In genomic region chr19:40392894-40393517, GRCh38 we compare ENCODE assay signal across 8 cellular contexts. TPM values are rescaled to one million over a fixed set of nuclear protein-coding genes. Genes with fewer than 3 reads are reported as not detected.
A peak's percentile ranks its signal among the peaks of the same experiment; 100 is the strongest.
DNase-seq lines count a peak whose midpoint lies in the region; ATAC-seq and TF ChIP-seq lines count a peak whose summit lies in the region.
"Had no signal": no experiment of that assay in that cellular context is flagged by ENCODE, and none has a peak within 500 bp of the region (broad histone marks: within the 10 kb centered on the region; RNA-seq: fewer than 3 reads in every experiment).

No MANE protein-coding gene starts in this region.

- no peaks in the 10 kb centered on the region for H3K9me3 Mint-ChIP-seq in activated CD8-positive, alpha-beta T cell treated with anti-CD3 and anti-CD28 coated beads, Interleukin-2, amount 10 ng/mL, durations not matched to agents 7 days and 5 days (ENCODE audit: insufficient read depth)
- H3K9me3 Mint-ChIP-seq: dendritic cell treated with granulocyte-macrophage colony-stimulating factor and Interleukin-4, amounts not matched to agents 40 ng/mL and 50 ng/mL, for 4 days had no signal

- H4K12ac ChIP-seq in trophoblast cell (ENCODE audit: low read depth, low read length): peak overlapping the region; percentile 6

- no peak overlapping the region for H3K4me3 Mint-ChIP-seq in activated CD8-positive, alpha-beta T cell treated with anti-CD3 and anti-CD28 coated beads, Interleukin-2, amount 10 ng/mL, durations not matched to agents 7 days and 5 days
- H3K4me3 Mint-ChIP-seq: dendritic cell treated with granulocyte-macrophage colony-stimulating factor and Interleukin-4, amounts not matched to agents 40 ng/mL and 50 ng/mL, for 4 days had no signal

- TF ChIP-seq CTCF in HEK293 (tag by site-specific recombination; IDR thresholded peaks at IDR 0.05): peak; percentile 65
- TF ChIP-seq CTCF in body of pancreas (IDR thresholded peaks at IDR 0.05): peak in 4 of 7 experiments; percentile 15 to 36 (median 20)

- intact Hi-C loops in body of pancreas (cut with DNase I): no loop called here

- no peaks in the 10 kb centered on the region for H3K27me3 Mint-ChIP-seq in activated CD8-positive, alpha-beta T cell treated with anti-CD3 and anti-CD28 coated beads, Interleukin-2, amount 10 ng/mL, durations not matched to agents 7 days and 5 days (ENCODE audit: low read depth)

- ATAC-seq in body of pancreas (no peak), HG02884 (IDR thresholded peaks at IDR 0.05; ENCODE audit: unreplicated experiment) (no peak)
- no peak for ATAC-seq in activated CD8-positive, alpha-beta T cell treated with anti-CD3 and anti-CD28 coated beads, Interleukin-2, amount 10 ng/mL, durations not matched to agents 7 days and 5 days

- H3K14ac ChIP-seq in trophoblast cell (ENCODE audit: low read length): peak overlapping the region; percentile 36

- H3K18ac ChIP-seq in trophoblast cell (ENCODE audit: low read length): peak overlapping the region; percentile 28

- peaks cover 1% of the 10 kb centered on the region for H3K79me2 ChIP-seq in trophoblast cell (ENCODE audit: control insufficient read depth, insufficient read depth, low read length, poor library complexity)

- H2BK120ac ChIP-seq in trophoblast cell (ENCODE audit: insufficient read depth, low read length, poor library complexity): peak overlapping the region; percentile 64

- no peak overlapping the region for H3K4me3 ChIP-seq in HEK293 (ENCODE audit: low read depth, low read length)
- H3K4me3 ChIP-seq in body of pancreas: no peak overlapping the region
- H3K4me3 ChIP-seq in trophoblast cell (ENCODE audit: low read depth, low read length): no peak overlapping the region

- peak overlapping the region; percentile 58 for H2BK12ac ChIP-seq in trophoblast cell (ENCODE audit: low read length)

- H3K9me3 ChIP-seq in HEK293 (ENCODE audit: control insufficient read depth, insufficient read depth, low read depth, low read length): no peaks in the 10 kb centered on the region
- H3K9me3 ChIP-seq in body of pancreas: no peaks in the 10 kb centered on the region
- H3K9me3 ChIP-seq in trophoblast cell (ENCODE audit: insufficient read depth, low read depth, low read length): no peaks in the 10 kb centered on the region

- CTCF ChIA-PET in HEK293 (lab: Yijun Ruan, JAX): interaction anchor here (0.6 to 0.7 kb wide), 2 partner anchors 76 to 104 kb away, joined by 3 to 7 read pairs; no protein-coding TSS in a partner anchor
- CTCF ChIA-PET in activated CD8-positive, alpha-beta T cell treated with anti-CD3 and anti-CD28 coated beads, Interleukin-2, amount 10 ng/mL, durations not matched to agents 7 days and 5 days (lab: Charles Lee): no interaction called here

- no peaks in the 10 kb centered on the region for H3K4me1 Mint-ChIP-seq in activated CD8-positive, alpha-beta T cell treated with anti-CD3 and anti-CD28 coated beads, Interleukin-2, amount 10 ng/mL, durations not matched to agents 7 days and 5 days (ENCODE audit: low read depth)

- H3K27me3 ChIP-seq in body of pancreas: no peaks in the 10 kb centered on the region
- H3K27me3 ChIP-seq in trophoblast cell (ENCODE audit: insufficient read depth, low read length): no peaks in the 10 kb centered on the region

- 0 out of 2 replicates have a peak overlapping the region, but pooled peaks have one; percentile 16 for H3K27ac ChIP-seq in HEK293 (ENCODE audit: extremely low read depth, low read depth, low read length)
- no peak overlapping the region for H3K27ac ChIP-seq in body of pancreas
- no peak overlapping the region for H3K27ac ChIP-seq in trophoblast cell (ENCODE audit: low read depth, low read length)

- peaks cover 13% of the 10 kb centered on the region for H3K79me1 ChIP-seq in trophoblast cell (ENCODE audit: low read length)

- H3K4me1 ChIP-seq in HEK293 (ENCODE audit: control insufficient read depth, insufficient read depth, low read length) (no peaks in the 10 kb centered on the region), body of pancreas (no peaks in the 10 kb centered on the region), trophoblast cell (ENCODE audit: control insufficient read depth in 1 of 2, insufficient read depth in 2 of 2, low read length in 2 of 2) (peaks cover 11 to 17% of the 10 kb centered on the region in 2 experiments)

- H3K23ac ChIP-seq in trophoblast cell (ENCODE audit: low read length): no peak overlapping the region

- H4K91ac ChIP-seq in trophoblast cell (ENCODE audit: low read depth, low read length): peak overlapping the region; percentile 88

- H2BK5ac ChIP-seq in trophoblast cell (ENCODE audit: low read depth, low read length, poor library complexity): peak overlapping the region; percentile 7

- TF ChIP-seq POLR2A in body of pancreas (IDR thresholded peaks at IDR 0.05): no peak

- H3K4ac ChIP-seq in trophoblast cell (ENCODE audit: low read depth, low read length): no peak overlapping the region

- no peaks in the 10 kb centered on the region for H3K36me3 Mint-ChIP-seq in activated CD8-positive, alpha-beta T cell treated with anti-CD3 and anti-CD28 coated beads, Interleukin-2, amount 10 ng/mL, durations not matched to agents 7 days and 5 days (ENCODE audit: low read depth)

- peak overlapping the region; percentile 77 for H2AK5ac ChIP-seq in trophoblast cell (ENCODE audit: low read length)

- POLR2A ChIA-PET in HEK293 (lab: Yijun Ruan, JAX): no interaction called here
- POLR2A ChIA-PET in activated CD8-positive, alpha-beta T cell treated with anti-CD3 and anti-CD28 coated beads, Interleukin-2, amount 10 ng/mL, durations not matched to agents 7 days and 5 days (lab: Charles Lee): no interaction called here

- peak overlapping the region; percentile 63 for H4K8ac ChIP-seq in trophoblast cell (ENCODE audit: low read depth, low read length)

- no peak overlapping the region for H2AFZ ChIP-seq in trophoblast cell (ENCODE audit: insufficient read depth, low read length, poor library complexity)

- H3K27ac Mint-ChIP-seq in activated CD8-positive, alpha-beta T cell treated with anti-CD3 and anti-CD28 coated beads, Interleukin-2, amount 10 ng/mL, durations not matched to agents 7 days and 5 days: no peak overlapping the region
- H3K27ac Mint-ChIP-seq: dendritic cell treated with granulocyte-macrophage colony-stimulating factor and Interleukin-4, amounts not matched to agents 40 ng/mL and 50 ng/mL, for 4 days had no signal

- WGBS in body of pancreas, 2 donors: 38 to 39% methylated on average over 7 to 9 of the region's 9 CpGs
- WGBS in trophoblast cell (ENCODE audit: extremely low coverage, insufficient coverage, insufficient read length): no CpG with 5 or more reads among the region's 9 CpGs

- no peak overlapping the region for H3K9ac ChIP-seq in trophoblast cell (ENCODE audit: low read length)

- DNase-seq in body of pancreas (peak in 3 of 4 donors; percentile 25 to 38 (median 33)), trophoblast cell (peak; percentile 17 to 42), H4 (ENCODE audit: low spot score) (no peak)
- no peak for DNase-seq in activated CD8-positive, alpha-beta T cell treated with anti-CD3 and anti-CD28 coated beads, Interleukin-2, amount 10 ng/mL, durations not matched to agents 7 days and 5 days
- DNase-seq: NCI-H2171 treated with DMSO at 0.1 percent for 48 hours had no signal

- H3K4me2 ChIP-seq in trophoblast cell (ENCODE audit: low read length): no peak overlapping the region

- no peaks in the 10 kb centered on the region; a peak in 1 of 3 replicates for H3K36me3 ChIP-seq in HEK293 (ENCODE audit: control insufficient read depth in 2 of 2, insufficient read depth in 1 of 2, low read length in 2 of 2)
- H3K36me3 ChIP-seq in body of pancreas (replicated peaks in 1 of 2; ENCODE audit: insufficient read depth in 1 of 2, low read depth in 2 of 2): no peaks in the 10 kb centered on the region
- H3K36me3 ChIP-seq in trophoblast cell (ENCODE audit: control insufficient read depth in 1 of 2, insufficient read depth in 2 of 2, low read length in 2 of 2): no peaks in the 10 kb centered on the region

TF ChIP-seq in HEK293, 187 proteins besides CTCF, POLR2A, EP300 and RAD21 (continues in another document):
- peak; percentile 13; the same call in 1 of the 2 replicates for TF ChIP-seq GLIS1 (tag by site-specific recombination; IDR thresholded peaks at IDR 0.05)

RNA-seq across cellular contexts. Expression of gene HIPK4, which starts 3.0 kb away (rescaled TPM):
- total RNA-seq in body of pancreas: not detected
- 0.08 and 0.12 TPM in 2 replicates for polyA plus RNA-seq in trophoblast cell (2013)
- total RNA-seq in activated CD8-positive, alpha-beta T cell treated with anti-CD3 and anti-CD28 coated beads, Interleukin-2, amount 10 ng/mL, durations not matched to agents 7 days and 5 days: under 1 TPM in 1 of 2 experiments, not detected in 1; 0.10 TPM
- not detected in 2 replicates for total RNA-seq in H4 (2014; rRNA removed; shearing (Covaris generic))

RNA-seq across cellular contexts. Expression of gene PRX, which starts 20.2 kb away (rescaled TPM):
- 10 to 100 TPM in 1 of 2 donors, 1 to 10 TPM in 1; 5.7 to 14.8 TPM for total RNA-seq in body of pancreas
- 1.9 and 2.0 TPM in 2 replicates for polyA plus RNA-seq in trophoblast cell (2013)
- total RNA-seq in activated CD8-positive, alpha-beta T cell treated with anti-CD3 and anti-CD28 coated beads, Interleukin-2, amount 10 ng/mL, durations not matched to agents 7 days and 5 days: 1 to 10 TPM in 1 of 2 experiments, under 1 TPM in 1; 0.84 to 1.1 TPM
- total RNA-seq in H4 (2014; rRNA removed; shearing (Covaris generic)): 0.77 and 1.2 TPM in 2 replicates

RNA-seq across cellular contexts. Expression of gene SERTAD1, which starts 32.8 kb away (rescaled TPM):
- total RNA-seq in body of pancreas: 1 to 10 TPM; 6.9 to 7.3 TPM
- 9.6 and 10.1 TPM in 2 replicates for polyA plus RNA-seq in trophoblast cell (2013)
- total RNA-seq in activated CD8-positive, alpha-beta T cell treated with anti-CD3 and anti-CD28 coated beads, Interleukin-2, amount 10 ng/mL, durations not matched to agents 7 days and 5 days: 10 to 100 TPM in 1 of 2 experiments, 1 to 10 TPM in 1; 9.3 to 10.1 TPM
- 14.8 and 15.4 TPM in 2 replicates for total RNA-seq in H4 (2014; rRNA removed; shearing (Covaris generic))

RNA-seq across cellular contexts. Expression of gene PLD3, which starts 44.5 kb away (rescaled TPM):
- total RNA-seq in body of pancreas: 100 to 1,000 TPM; 155 to 162 TPM
- 773 and 872 TPM in 2 replicates for polyA plus RNA-seq in trophoblast cell (2013)
- total RNA-seq in activated CD8-positive, alpha-beta T cell treated with anti-CD3 and anti-CD28 coated beads, Interleukin-2, amount 10 ng/mL, durations not matched to agents 7 days and 5 days: 10 to 100 TPM; 65.1 to 70.0 TPM
- 212 and 308 TPM in 2 replicates for total RNA-seq in H4 (2014; rRNA removed; shearing (Covaris generic))

RNA-seq across cellular contexts. Expression of gene C19orf47, which starts 44.8 kb away (rescaled TPM):
- 10 to 100 TPM in 1 of 2 donors, 1 to 10 TPM in 1; 3.9 to 19.8 TPM for total RNA-seq in body of pancreas
- 28.2 and 29.6 TPM in 2 replicates for polyA plus RNA-seq in trophoblast cell (2013)
- 10 to 100 TPM; 27.7 to 28.3 TPM for total RNA-seq in activated CD8-positive, alpha-beta T cell treated with anti-CD3 and anti-CD28 coated beads, Interleukin-2, amount 10 ng/mL, durations not matched to agents 7 days and 5 days
- 4.3 and 4.4 TPM in 2 replicates for total RNA-seq in H4 (2014; rRNA removed; shearing (Covaris generic))

Comparison
In these comparisons a context has a peak if more than half of its experiments do, and no peak if none do; other contexts are left out.
1. DNase-seq: peak in body of pancreas (3 of 4) and trophoblast cell (2 of 2); none in activated CD8-positive, alpha-beta T cell treated with anti-CD3 and anti-CD28 coated beads, Interleukin-2, amount 10 ng/mL, durations not matched to agents 7 days and 5 days (single experiment) and H4 (single experiment).